In genomic region chr2:79630972-79631551, GRCh38 we compare ENCODE assay signal across 33 cellular contexts.
"Had no signal": no experiment of that assay in that cellular context is flagged by ENCODE, and none has a peak within 500 bp of the region (broad histone marks: within the 10 kb centered on the region; RNA-seq: fewer than 3 reads in every experiment).

No MANE protein-coding gene starts in this region.

- H3K4me3 ChIP-seq: adrenal gland, body of pancreas, cardiac muscle cell, SK-N-MC had no signal

- H3K4me1 ChIP-seq: adrenal gland, body of pancreas had no signal

- H3K9me3 ChIP-seq: adrenal gland, body of pancreas had no signal

- H3K27me3 ChIP-seq: adrenal gland, body of pancreas, cardiac muscle cell had no signal

- H3K36me3 Mint-ChIP-seq: activated naive CD8-positive, alpha-beta T cell treated with anti-CD3 and anti-CD28 coated beads, Interleukin-2, amount 10 ng/mL, durations not matched to agents 7 days and 5 days; IgD-negative memory B cell; T-cell had no signal

- H3K27me3 Mint-ChIP-seq: activated CD4-positive, alpha-beta memory T cell treated with anti-CD3 and anti-CD28 coated beads, Interleukin-2, amount 10 ng/mL, durations not matched to agents 7 days and 5 days; activated CD4-positive, alpha-beta T cell treated with anti-CD3 and anti-CD28 coated beads for 36 hours; activated naive CD8-positive, alpha-beta T cell treated with anti-CD3 and anti-CD28 coated beads, Interleukin-2, amount 10 ng/mL, durations not matched to agents 7 days and 5 days; IgD-negative memory B cell; T-cell had no signal

- H3K36me3 ChIP-seq: adrenal gland, cardiac muscle cell had no signal

- H3K4me1 Mint-ChIP-seq: activated CD4-positive, alpha-beta memory T cell treated with anti-CD3 and anti-CD28 coated beads, Interleukin-2, amount 10 ng/mL, durations not matched to agents 7 days and 5 days; activated CD4-positive, alpha-beta T cell treated with anti-CD3 and anti-CD28 coated beads for 36 hours; activated naive CD8-positive, alpha-beta T cell treated with anti-CD3 and anti-CD28 coated beads, Interleukin-2, amount 10 ng/mL, durations not matched to agents 7 days and 5 days; IgD-negative memory B cell; T-cell had no signal

- ATAC-seq: activated CD4-positive, alpha-beta T cell treated with anti-CD3 and anti-CD28 coated beads for 36 hours; activated T-cell treated with anti-CD3 and anti-CD28 coated beads, Interleukin-2, amount 50 U/mL, for 72 hours; body of pancreas; Panc1; Right ventricle myocardium inferior; T-cell had no signal

- H3K4me3 Mint-ChIP-seq: activated CD4-positive, alpha-beta memory T cell treated with anti-CD3 and anti-CD28 coated beads, Interleukin-2, amount 10 ng/mL, durations not matched to agents 7 days and 5 days; activated CD4-positive, alpha-beta T cell treated with anti-CD3 and anti-CD28 coated beads for 36 hours; activated naive CD8-positive, alpha-beta T cell treated with anti-CD3 and anti-CD28 coated beads, Interleukin-2, amount 10 ng/mL, durations not matched to agents 7 days and 5 days; activated T-cell treated with anti-CD3 and anti-CD28 coated beads, Interleukin-2, amount 50 U/mL, for 72 hours; IgD-negative memory B cell; T-cell had no signal

- DNase-seq: activated CD4-positive, alpha-beta memory T cell treated with anti-CD3 and anti-CD28 coated beads, Interleukin-2, amount 10 ng/mL, durations not matched to agents 7 days and 5 days; activated CD4-positive, alpha-beta T cell treated with anti-CD3 and anti-CD28 coated beads for 36 hours; activated CD4-positive, alpha-beta T cell treated with anti-CD3 and anti-CD28 coated beads, Interleukin-2, amount 50 U/mL, for 1 hour; activated CD8-positive, alpha-beta memory T cell treated with anti-CD3 and anti-CD28 coated beads, Interleukin-2, amount 50 U/mL, for 4 hours; activated gamma-delta T cell treated with Interleukin-2 at 50 U/mL for 16 hours; activated naive CD4-positive, alpha-beta T cell treated with anti-CD3 and anti-CD28 coated beads, Interleukin-2, amount 50 U/mL, for 16 hours; activated naive CD8-positive, alpha-beta T cell treated with anti-CD3 and anti-CD28 coated beads, Interleukin-2, amount 10 ng/mL, durations not matched to agents 7 days and 5 days; activated T-cell treated with anti-CD3 and anti-CD28 coated beads, Interleukin-2, amount 50 U/mL, for 72 hours; adrenal gland; aorta; body of pancreas; KG1; NCI-H1048; NCI-H146; NCI-H187 treated with DMSO at 0.1 percent for 48 hours; NCI-H2081 treated with DMSO at 0.1 percent for 48 hours; NCI-H2171 treated with DMSO at 0.1 percent for 48 hours; NCI-H226; NCI-H526; NCI-H774; NK-92 treated with Interleukin-12 subunit alpha and Interleukin-12 subunit beta, amount 100 ng/mL, for 24 hours; OCI-M1; RPMI8226; T-cell; T-helper 2 cell; T1000 had no signal

- H3K27ac ChIP-seq: adrenal gland, body of pancreas, cardiac muscle cell, SK-N-MC, VCaP had no signal

- H3K27ac Mint-ChIP-seq: activated CD4-positive, alpha-beta memory T cell treated with anti-CD3 and anti-CD28 coated beads, Interleukin-2, amount 10 ng/mL, durations not matched to agents 7 days and 5 days; activated CD4-positive, alpha-beta T cell treated with anti-CD3 and anti-CD28 coated beads for 36 hours; activated naive CD8-positive, alpha-beta T cell treated with anti-CD3 and anti-CD28 coated beads, Interleukin-2, amount 10 ng/mL, durations not matched to agents 7 days and 5 days; activated T-cell treated with anti-CD3 and anti-CD28 coated beads, Interleukin-2, amount 50 U/mL, for 72 hours; activated T-helper 2 cell treated with anti-CD3 and anti-CD28 coated beads, Interferon-gamma antibody, Interleukin-2, Interleukin-4, amounts not matched to agents 10 μg/mL and 5 μg/mL and 100 μg/mL, durations not matched to agents 14 hours and 24 hours and 36 hours; IgD-negative memory B cell; T-cell had no signal
